14 cellular contexts compared by ENCODE assay signal in the genomic region with DNA sequence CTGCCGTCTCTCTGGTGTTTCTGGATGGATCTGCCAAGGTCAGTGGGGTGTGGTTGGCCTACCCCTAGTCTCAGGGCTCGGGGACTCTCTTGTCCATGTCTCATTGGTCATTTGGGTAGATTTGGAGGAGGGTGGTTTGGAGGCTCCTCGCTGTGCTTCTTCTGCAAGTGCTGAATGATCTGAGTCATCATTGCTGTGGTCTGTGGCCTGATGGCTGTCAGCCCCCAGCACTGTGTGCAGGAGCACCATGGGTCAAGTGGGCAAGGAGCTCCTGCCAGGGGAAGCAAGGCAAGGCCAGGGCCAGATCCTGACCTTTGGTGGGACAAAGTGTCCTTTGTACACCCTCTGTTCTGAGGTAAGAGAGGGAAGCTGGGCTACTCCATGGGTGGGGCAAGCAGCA.
DNase-seq lines count a peak whose midpoint lies in the region; ATAC-seq and TF ChIP-seq lines count a peak whose summit lies in the region.
"Had no signal": no experiment of that assay in that cellular context is flagged by ENCODE, and none has a peak within 500 bp of the region (broad histone marks: within the 10 kb centered on the region; RNA-seq: fewer than 3 reads in every experiment).

No MANE protein-coding gene starts in this region.

- no peak overlapping the region for H3K4me3 ChIP-seq in choroid plexus epithelial cell (ENCODE audit: low read depth, low read length)

- no peak for TF ChIP-seq CTCF in choroid plexus epithelial cell (conservative IDR thresholded peaks at IDR 0.05; ENCODE audit: low read depth, low read length)

- peak; percentile 83 for ATAC-seq in GM18868 (IDR thresholded peaks at IDR 0.05; ENCODE audit: unreplicated experiment)
- no peak for ATAC-seq in GM21529 (IDR thresholded peaks at IDR 0.05; ENCODE audit: unreplicated experiment)
- ATAC-seq in GM21825 (IDR thresholded peaks at IDR 0.05; ENCODE audit: unreplicated experiment) = no peak

- DNase-seq in A172 (ENCODE audit: low spot score) (peak; percentile 68), HS-5 (ENCODE audit: low read depth) (peak; percentile 11), choroid plexus epithelial cell (ENCODE audit: low read depth) (peak; percentile 11), GF-D8 (lab: John Stamatoyannopoulos, UW) (no peak)
- DNase-seq in stimulated activated CD4-positive, alpha-beta T cell treated with anti-CD3 and anti-CD28 coated beads, Interleukin-12 subunit alpha, Interleukin-12 subunit beta, amount 100 ng/mL, for 4 hours = no peak
- DNase-seq: activated CD4-positive, CD25-positive, alpha-beta regulatory T cell treated with anti-CD3 and anti-CD28 coated beads, Interleukin-2, amount 50 U/mL, for 72 hours; DND-41; islet precursor cell; NCI-H1092 treated with DMSO at 0.1 percent for 48 hours; NCI-H524; small intestine had no signal

Comparison
In these comparisons a context has a peak if more than half of its experiments do, and no peak if none do; other contexts are left out.
1. DNase-seq: peak in A172 (single experiment), HS-5 (single experiment) and choroid plexus epithelial cell (single experiment); none in GF-D8 (single experiment) and stimulated activated CD4-positive, alpha-beta T cell treated with anti-CD3 and anti-CD28 coated beads, Interleukin-12 subunit alpha, Interleukin-12 subunit beta, amount 100 ng/mL, for 4 hours (single experiment).